ENCODE assay signal across 22 cellular contexts in genomic region chr2:15920696-15921095, GRCh38. TPM values are rescaled to one million over a fixed set of nuclear protein-coding genes. Genes with fewer than 3 reads are reported as not detected.
"Had no signal": no experiment of that assay in that cellular context is flagged by ENCODE, and none has a peak within 500 bp of the region (broad histone marks: within the 10 kb centered on the region; RNA-seq: fewer than 3 reads in every experiment).

No MANE protein-coding gene starts in this region.

- H3K36me3 Mint-ChIP-seq: activated CD4-positive, alpha-beta memory T cell treated with anti-CD3 and anti-CD28 coated beads for 36 hours; activated naive CD8-positive, alpha-beta T cell treated with anti-CD3 and anti-CD28 coated beads, Interleukin-2, amount 10 ng/mL, durations not matched to agents 7 days and 5 days; natural killer cell treated with Interleukin-12 subunit alpha and Interleukin-12 subunit beta and Interleukin-15 and Interleukin-18, amount 100 ng/mL, for 72 hours; WTC11 had no signal

- DNase-seq: activated CD4-positive, alpha-beta memory T cell treated with anti-CD3 and anti-CD28 coated beads for 36 hours; activated CD4-positive, alpha-beta T cell treated with anti-CD3 and anti-CD28 coated beads for 36 hours; activated naive CD4-positive, alpha-beta T cell treated with anti-CD3 and anti-CD28 coated beads for 36 hours; activated naive CD8-positive, alpha-beta T cell treated with anti-CD3 and anti-CD28 coated beads, Interleukin-2, amount 10 ng/mL, durations not matched to agents 7 days and 5 days; activated T-cell treated with anti-CD3 and anti-CD28 coated beads, Interleukin-2, amount 50 U/mL, for 48 hours; amniotic stem cell; cortex of kidney; effector CD4-positive, alpha-beta T cell; gastrocnemius medialis; hypothalamus; posterior cingulate gyrus; sigmoid colon; spleen; stimulated activated CD4-positive, alpha-beta T cell treated with anti-CD3 and anti-CD28 coated beads, Interleukin-4, amount 100 ng/mL, for 1 hour; stimulated activated naive CD4-positive, alpha-beta T cell; T1000; upper lobe of right lung had no signal

- H3K4me1 Mint-ChIP-seq: activated CD4-positive, alpha-beta T cell treated with anti-CD3 and anti-CD28 coated beads for 36 hours; activated naive CD8-positive, alpha-beta T cell treated with anti-CD3 and anti-CD28 coated beads, Interleukin-2, amount 10 ng/mL, durations not matched to agents 7 days and 5 days; WTC11 had no signal

- ATAC-seq: activated CD4-positive, alpha-beta T cell treated with anti-CD3 and anti-CD28 coated beads for 36 hours; gastrocnemius medialis; upper lobe of right lung; WTC11 had no signal

- H3K9me3 Mint-ChIP-seq: activated CD4-positive, alpha-beta memory T cell treated with anti-CD3 and anti-CD28 coated beads for 36 hours; activated naive CD4-positive, alpha-beta T cell treated with anti-CD3 and anti-CD28 coated beads for 36 hours; activated naive CD8-positive, alpha-beta T cell treated with anti-CD3 and anti-CD28 coated beads, Interleukin-2, amount 10 ng/mL, durations not matched to agents 7 days and 5 days; natural killer cell treated with Interleukin-12 subunit alpha and Interleukin-12 subunit beta and Interleukin-15 and Interleukin-18, amount 100 ng/mL, for 72 hours; T-helper 1 cell treated with Interleukin-12 subunit alpha and Interleukin-12 subunit beta and Interleukin-4 antibody, amounts not matched to agents 30 μg/mL and 1 μg/mL, for 36 hours; WTC11 had no signal

- H3K27me3 ChIP-seq: gastrocnemius medialis, sigmoid colon, spleen, upper lobe of right lung had no signal

- H3K4me3 ChIP-seq: gastrocnemius medialis, sigmoid colon, spleen, thoracic aorta, upper lobe of right lung had no signal

- H3K27ac ChIP-seq: gastrocnemius medialis, sigmoid colon, spleen, thoracic aorta, upper lobe of right lung had no signal

- H3K9me3 ChIP-seq: gastrocnemius medialis, sigmoid colon, spleen, thoracic aorta, upper lobe of right lung had no signal

- H3K27me3 Mint-ChIP-seq: activated CD4-positive, alpha-beta T cell treated with anti-CD3 and anti-CD28 coated beads for 36 hours had no signal

- H3K4me3 Mint-ChIP-seq: activated CD4-positive, alpha-beta memory T cell treated with anti-CD3 and anti-CD28 coated beads for 36 hours; activated CD4-positive, alpha-beta T cell treated with anti-CD3 and anti-CD28 coated beads for 36 hours; activated naive CD4-positive, alpha-beta T cell treated with anti-CD3 and anti-CD28 coated beads for 36 hours; activated naive CD8-positive, alpha-beta T cell treated with anti-CD3 and anti-CD28 coated beads, Interleukin-2, amount 10 ng/mL, durations not matched to agents 7 days and 5 days; natural killer cell treated with Interleukin-12 subunit alpha and Interleukin-12 subunit beta and Interleukin-15 and Interleukin-18, amount 100 ng/mL, for 72 hours; T-helper 1 cell treated with Interleukin-12 subunit alpha and Interleukin-12 subunit beta and Interleukin-4 antibody, amounts not matched to agents 30 μg/mL and 1 μg/mL, for 36 hours; WTC11 had no signal

- H3K27ac Mint-ChIP-seq: activated CD4-positive, alpha-beta memory T cell treated with anti-CD3 and anti-CD28 coated beads for 36 hours; activated CD4-positive, alpha-beta T cell treated with anti-CD3 and anti-CD28 coated beads for 36 hours; activated naive CD4-positive, alpha-beta T cell treated with anti-CD3 and anti-CD28 coated beads for 36 hours; activated naive CD8-positive, alpha-beta T cell treated with anti-CD3 and anti-CD28 coated beads, Interleukin-2, amount 10 ng/mL, durations not matched to agents 7 days and 5 days; natural killer cell treated with Interleukin-12 subunit alpha and Interleukin-12 subunit beta and Interleukin-15 and Interleukin-18, amount 100 ng/mL, for 72 hours; T-helper 1 cell treated with Interleukin-12 subunit alpha and Interleukin-12 subunit beta and Interleukin-4 antibody, amounts not matched to agents 30 μg/mL and 1 μg/mL, for 36 hours; WTC11 had no signal

- H3K4me1 ChIP-seq: spleen, upper lobe of right lung had no signal

- H3K36me3 ChIP-seq: gastrocnemius medialis, sigmoid colon, spleen, thoracic aorta, upper lobe of right lung had no signal

RNA-seq across cellular contexts. Expression of gene MYCN, which starts 19.7 kb away (rescaled TPM):
- total RNA-seq: activated naive CD8-positive, alpha-beta T cell treated with anti-CD3 and anti-CD28 coated beads, Interleukin-2, amount 10 ng/mL, durations not matched to agents 7 days and 5 days; natural killer cell treated with Interleukin-12 subunit alpha and Interleukin-12 subunit beta and Interleukin-15 and Interleukin-18, amount 100 ng/mL, for 72 hours; renal cortical epithelial cell had no signal
